1 cellular context compared by ENCODE assay signal in genomic region chr16:86531641-86532525, GRCh38.
TF ChIP-seq lines count a peak whose summit lies in the region.

No MANE protein-coding gene starts in this region.

TF ChIP-seq in HEK293T, 16 proteins besides CTCF, POLR2A, EP300 and RAD21 (continued from another document):
- TF ChIP-seq FOXM1 (IDR thresholded peaks at IDR 0.05; ENCODE audit: borderline replicate concordance) (no peak), ZNF384 (IDR thresholded peaks at IDR 0.05) (no peak)
